ENCODE assay signal across 7 cellular contexts in genomic region chr9:66701411-66702377, GRCh38.
DNase-seq lines count a peak whose midpoint lies in the region; ATAC-seq and TF ChIP-seq lines count a peak whose summit lies in the region.
"Not testable (repeated sequence)": the region's sequence is repeated elsewhere in the genome, so short reads cannot be mapped to it uniquely, and the experiment has no call there.

No MANE protein-coding gene starts in this region.

- H3K27me3 ChIP-seq in RWPE2 (ENCODE audit: insufficient read depth, poor library complexity, severe bottlenecking); naive thymus-derived CD4-positive, alpha-beta T cell (ENCODE audit: control insufficient read depth in 2 of 2, insufficient read depth in 2 of 2, low read length in 2 of 2): not testable (repeated sequence)

- not testable (repeated sequence) for TF ChIP-seq CTCF in RWPE2 (IDR thresholded peaks at IDR 0.05; ENCODE audit: poor library complexity, severe bottlenecking)

- H3K4me1 ChIP-seq in RWPE2 (ENCODE audit: insufficient read depth, poor library complexity, severe bottlenecking); naive thymus-derived CD4-positive, alpha-beta T cell (ENCODE audit: control insufficient read depth in 2 of 2, insufficient read depth in 2 of 2, low read length in 2 of 2): not testable (repeated sequence)

- intact Hi-C loops in naive thymus-derived CD4-positive, alpha-beta T cell (cut with micrococcal nuclease), result not testable (repeated sequence)

- not testable (repeated sequence) for H3K4me3 Mint-ChIP-seq in naive thymus-derived CD4-positive, alpha-beta T cell

- not testable (repeated sequence) for H3K36me3 Mint-ChIP-seq in activated naive CD4-positive, alpha-beta T cell treated with anti-CD3 and anti-CD28 coated beads, Interleukin-2, amount 50 U/mL, for 72 hours; naive thymus-derived CD4-positive, alpha-beta T cell

- POLR2A ChIA-PET in naive thymus-derived CD4-positive, alpha-beta T cell (lab: Charles Lee), result not testable (repeated sequence)

- H3K36me3 ChIP-seq in RWPE2 (ENCODE audit: low read depth); naive thymus-derived CD4-positive, alpha-beta T cell (ENCODE audit: control insufficient read depth in 2 of 3, insufficient read depth in 3 of 3, low read length in 3 of 3): not testable (repeated sequence)

- DNase-seq in RWPE2 (ENCODE audit: low spot score); activated naive CD4-positive, alpha-beta T cell treated with anti-CD3 and anti-CD28 coated beads, Interleukin-2, amount 50 U/mL, for 72 hours (ENCODE audit: low spot score in 2 of 2); naive thymus-derived CD4-positive, alpha-beta T cell: not testable (repeated sequence)

- H3K4me1 Mint-ChIP-seq in naive thymus-derived CD4-positive, alpha-beta T cell, result not testable (repeated sequence)

- CTCF ChIA-PET in naive thymus-derived CD4-positive, alpha-beta T cell (lab: Charles Lee), result not testable (repeated sequence)

- not testable (repeated sequence) for H3K9me3 ChIP-seq in RWPE2 (ENCODE audit: severe bottlenecking); naive thymus-derived CD4-positive, alpha-beta T cell (ENCODE audit: control insufficient read depth in 2 of 3, low read length in 3 of 3)

- peak; percentile 53 for ATAC-seq in GM18511 (IDR thresholded peaks at IDR 0.05; ENCODE audit: unreplicated experiment)
- ATAC-seq in GM19351 (IDR thresholded peaks at IDR 0.05; ENCODE audit: unreplicated experiment), result peak; percentile 40
- peak; percentile 37 for ATAC-seq in HG02610 (IDR thresholded peaks at IDR 0.05; ENCODE audit: unreplicated experiment)
- ATAC-seq in HG03354 (IDR thresholded peaks at IDR 0.05; ENCODE audit: poor library complexity, severe bottlenecking, unreplicated experiment), result peak; percentile 39
- peak; percentile 98 for ATAC-seq in RWPE2 (ENCODE audit: low read depth)
- peak; percentile 41 to 84 for ATAC-seq in activated naive CD4-positive, alpha-beta T cell treated with anti-CD3 and anti-CD28 coated beads, Interleukin-2, amount 50 U/mL, for 72 hours
- peak; percentile 32 for ATAC-seq in naive thymus-derived CD4-positive, alpha-beta T cell

- not testable (repeated sequence) for H3K27ac Mint-ChIP-seq in activated naive CD4-positive, alpha-beta T cell treated with anti-CD3 and anti-CD28 coated beads, Interleukin-2, amount 50 U/mL, for 72 hours; naive thymus-derived CD4-positive, alpha-beta T cell

- H3K9me3 Mint-ChIP-seq in activated naive CD4-positive, alpha-beta T cell treated with anti-CD3 and anti-CD28 coated beads, Interleukin-2, amount 50 U/mL, for 72 hours; naive thymus-derived CD4-positive, alpha-beta T cell: not testable (repeated sequence)

- not testable (repeated sequence) for H3K27ac ChIP-seq in RWPE2 (ENCODE audit: poor library complexity, severe bottlenecking); naive thymus-derived CD4-positive, alpha-beta T cell (ENCODE audit: low read depth, low read length)

- not testable (repeated sequence) for H3K27me3 Mint-ChIP-seq in naive thymus-derived CD4-positive, alpha-beta T cell

- not testable (repeated sequence) for H3K4me3 ChIP-seq in RWPE2 (ENCODE audit: severe bottlenecking); naive thymus-derived CD4-positive, alpha-beta T cell (ENCODE audit: low read length)

Comparison
In these comparisons a context has a peak if more than half of its experiments do, and no peak if none do; other contexts are left out.
1. ATAC-seq: peak in every context shown above with its lines; median percentile 98 in RWPE2; 62 in activated naive CD4-positive, alpha-beta T cell treated with anti-CD3 and anti-CD28 coated beads, Interleukin-2, amount 50 U/mL, for 72 hours; 53 in GM18511; 40 in GM19351; 39 in HG03354; 37 in HG02610; 32 in naive thymus-derived CD4-positive, alpha-beta T cell.